ENCODE assay signal across 19 cellular contexts in the genomic region with DNA sequence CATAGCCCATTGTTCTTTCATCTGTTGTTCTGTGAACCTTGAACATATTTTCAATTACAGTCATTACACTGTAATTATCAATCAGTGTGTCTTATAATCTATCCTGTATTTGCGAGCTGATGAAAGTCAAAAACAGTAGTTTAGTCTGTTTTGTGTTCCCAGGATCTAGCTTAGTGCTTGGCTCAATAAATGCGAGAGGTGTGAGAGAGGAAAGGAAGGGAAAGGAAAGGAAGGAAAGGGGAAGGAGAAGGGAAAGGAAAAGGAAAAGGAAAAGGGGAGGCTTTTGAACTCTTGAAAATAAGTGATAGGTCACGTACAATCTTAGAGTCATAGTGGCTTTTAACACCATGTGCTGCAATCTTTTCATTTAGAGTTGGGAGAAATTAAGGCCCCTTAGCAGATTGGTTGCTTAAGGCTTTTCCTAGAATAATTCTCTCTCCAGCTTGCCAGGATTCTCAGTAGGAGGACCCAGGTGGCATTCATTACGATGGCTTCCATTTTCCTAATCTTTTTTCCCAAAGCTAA.
DNase-seq lines count a peak whose midpoint lies in the region; ATAC-seq and TF ChIP-seq lines count a peak whose summit lies in the region.
"Had no signal": no experiment of that assay in that cellular context is flagged by ENCODE, and none has a peak within 500 bp of the region (broad histone marks: within the 10 kb centered on the region; RNA-seq: fewer than 3 reads in every experiment).

No MANE protein-coding gene starts in this region.

- H3K4ac ChIP-seq in mesenchymal stem cell (ENCODE audit: low read depth in 1 of 2, low read length in 2 of 2), result no peak overlapping the region

- WGBS in mammary epithelial cell (ENCODE audit: low coverage, missing lambda C conversion rate), result 96% methylated on average over 4 of the region's 4 CpGs
- WGBS in mesenchymal stem cell, result over 99% methylated on average over 4 of the region's 4 CpGs

- H4K91ac ChIP-seq in mesenchymal stem cell (ENCODE audit: low read length), result no peak overlapping the region

- H3K4me2 ChIP-seq in mammary epithelial cell (ENCODE audit: insufficient read depth, low read depth, low read length) (no peak overlapping the region), mesenchymal stem cell (ENCODE audit: low read length, poor library complexity, severe bottlenecking) (no peak overlapping the region)
- H3K4me2 ChIP-seq: A549; BLaER1 treated with 17β-estradiol and CSF1 and Interleukin-3, amounts not matched to agents 10 nM and 100 nM had no signal

- dilution Hi-C loops in mammary epithelial cell (cut with HindIII; ENCODE audit: low sequenced_read_pairs), result no loop called here

- H3K4me1 ChIP-seq in mammary epithelial cell (ENCODE audit: insufficient read depth, low read length), result no peaks in the 10 kb centered on the region
- peaks cover 5% of the 10 kb centered on the region; the same call in 1 of the 2 replicates for H3K4me1 ChIP-seq in HEK293 (ENCODE audit: control insufficient read depth, insufficient read depth, low read length)
- peaks cover 3% of the 10 kb centered on the region for H3K4me1 ChIP-seq in mesenchymal stem cell (ENCODE audit: control insufficient read depth, insufficient read depth, low read depth, low read length)
- H3K4me1 ChIP-seq: A549; BLaER1 treated with 17β-estradiol and CSF1 and Interleukin-3, amounts not matched to agents 10 nM and 100 nM; Caco-2 had no signal

- no peaks in the 10 kb centered on the region for H3K27me3 ChIP-seq in mammary epithelial cell (ENCODE audit: insufficient read depth, low read length)
- H3K27me3 ChIP-seq in mesenchymal stem cell (ENCODE audit: control insufficient read depth in 1 of 2, insufficient read depth in 1 of 2, low read length in 2 of 2), result no peaks in the 10 kb centered on the region
- H3K27me3 ChIP-seq: BLaER1 treated with 17β-estradiol and CSF1 and Interleukin-3, amounts not matched to agents 10 nM and 100 nM had no signal

- no peaks in the 10 kb centered on the region for H3K9me3 ChIP-seq in mammary epithelial cell (replicated peaks; ENCODE audit: insufficient read depth, low read length)
- H3K9me3 ChIP-seq in HEK293 (ENCODE audit: control insufficient read depth, insufficient read depth, low read depth, low read length), result no peaks in the 10 kb centered on the region
- no peaks in the 10 kb centered on the region for H3K9me3 ChIP-seq in mesenchymal stem cell (ENCODE audit: control insufficient read depth, low read length)
- H3K9me3 ChIP-seq: A549; BLaER1 treated with 17β-estradiol and CSF1 and Interleukin-3, amounts not matched to agents 10 nM and 100 nM; Caco-2 had no signal

- no peak overlapping the region for H3K14ac ChIP-seq in mesenchymal stem cell (ENCODE audit: low read length in 2 of 2)

- no peak overlapping the region for H4K8ac ChIP-seq in mesenchymal stem cell (ENCODE audit: low read length)

- TF ChIP-seq CTCF in MCF 10A (IDR thresholded peaks at IDR 0.05; ENCODE audit: unreplicated experiment) (no peak), mammary epithelial cell (conservative IDR thresholded peaks at IDR 0.05 in 1 of 2, IDR thresholded peaks at IDR 0.05 in 1 of 2; ENCODE audit: extremely low read depth in 1 of 2, insufficient read depth in 1 of 2, low read depth in 1 of 2, low read length in 2 of 2) (no peak), HEK293 (tag by site-specific recombination; IDR thresholded peaks at IDR 0.05) (no peak), endothelial cell (IDR thresholded peaks at IDR 0.05; ENCODE audit: unreplicated experiment) (no peak)

- H3K9ac ChIP-seq in mammary epithelial cell (ENCODE audit: insufficient read depth, low read length) (no peak overlapping the region), mesenchymal stem cell (ENCODE audit: low read length) (no peak overlapping the region)
- H3K9ac ChIP-seq: BLaER1 treated with 17β-estradiol and CSF1 and Interleukin-3, amounts not matched to agents 10 nM and 100 nM had no signal

- H3K4me3 Mint-ChIP-seq in MCF 10A (ENCODE audit: unreplicated experiment) (no peak overlapping the region), endothelial cell (ENCODE audit: unreplicated experiment) (no peak overlapping the region)
- H3K4me3 Mint-ChIP-seq: B cell; CD4-positive, alpha-beta T cell; CD8-positive, alpha-beta T cell had no signal

- no peaks in the 10 kb centered on the region for H3K79me2 ChIP-seq in mammary epithelial cell (ENCODE audit: insufficient read depth, low read length)

- no peak overlapping the region for H2BK12ac ChIP-seq in mesenchymal stem cell (ENCODE audit: low read length in 2 of 2)

- BruUV-seq in MCF 10A (replicated peaks; lab: Mats Ljungman, UMichigan) (no TSS peak), mammary epithelial cell (replicated peaks; lab: Mats Ljungman, UMichigan) (no TSS peak)

- H3K79me1 ChIP-seq in mesenchymal stem cell (replicated peaks; ENCODE audit: low read length, poor library complexity, severe bottlenecking), result no peaks in the 10 kb centered on the region

- no peak overlapping the region for H2BK5ac ChIP-seq in mesenchymal stem cell (ENCODE audit: low read depth, low read length, poor library complexity, severe bottlenecking)

- ATAC-seq in HG02981 (IDR thresholded peaks at IDR 0.05; ENCODE audit: unreplicated experiment), result no peak
- ATAC-seq: A549; CD8-positive, alpha-beta T cell had no signal

- in situ Hi-C loops in mammary epithelial cell (cut with MboI; ENCODE audit: low sequenced_read_pairs in 2 of 2), result no loop called here

- H3K27ac ChIP-seq in mammary epithelial cell (ENCODE audit: insufficient read depth, low read depth, low read length) (no peak overlapping the region), HEK293 (ENCODE audit: extremely low read depth, low read depth, low read length) (no peak overlapping the region), mesenchymal stem cell (ENCODE audit: low read length, poor library complexity, severe bottlenecking) (no peak overlapping the region)
- H3K27ac ChIP-seq: 22Rv1; A549; BLaER1 treated with 17β-estradiol and CSF1 and Interleukin-3, amounts not matched to agents 10 nM and 100 nM; C4-2B had no signal

- peak overlapping the region; percentile 26 for H2AK5ac ChIP-seq in mesenchymal stem cell (ENCODE audit: low read length, severe bottlenecking)

- H3K27me3 Mint-ChIP-seq in MCF 10A (ENCODE audit: insufficient read depth, unreplicated experiment) (no peaks in the 10 kb centered on the region), endothelial cell (ENCODE audit: unreplicated experiment) (peaks cover 5% of the 10 kb centered on the region)
- H3K27me3 Mint-ChIP-seq: B cell; CD4-positive, alpha-beta T cell had no signal

- H4K20me1 ChIP-seq in mammary epithelial cell (ENCODE audit: insufficient read depth, low read length), result no peaks in the 10 kb centered on the region
- H4K20me1 ChIP-seq: BLaER1 treated with 17β-estradiol and CSF1 and Interleukin-3, amounts not matched to agents 10 nM and 100 nM had no signal

- H2AFZ ChIP-seq in mammary epithelial cell (ENCODE audit: low read depth, low read length), result no peak overlapping the region
- H2AFZ ChIP-seq in mesenchymal stem cell (ENCODE audit: low read depth, low read length), result no peak overlapping the region

- H3K9me3 Mint-ChIP-seq in MCF 10A (ENCODE audit: unreplicated experiment), result no peaks in the 10 kb centered on the region
- H3K9me3 Mint-ChIP-seq in endothelial cell (ENCODE audit: unreplicated experiment), result no peaks in the 10 kb centered on the region
- H3K9me3 Mint-ChIP-seq: CD4-positive, alpha-beta T cell; CD8-positive, alpha-beta T cell had no signal

- H3K36me3 ChIP-seq in mammary epithelial cell (ENCODE audit: insufficient read depth, low read length) (no peaks in the 10 kb centered on the region), HEK293 (ENCODE audit: control insufficient read depth in 2 of 2, insufficient read depth in 1 of 2, low read length in 2 of 2) (no peaks in the 10 kb centered on the region), mesenchymal stem cell (ENCODE audit: control insufficient read depth in 1 of 2, insufficient read depth in 2 of 2, low read depth in 1 of 2, low read length in 2 of 2) (no peaks in the 10 kb centered on the region)

- H2BK15ac ChIP-seq in mesenchymal stem cell (ENCODE audit: low read depth, poor library complexity, severe bottlenecking), result no peak overlapping the region

- intact Hi-C loops in MCF 10A (cut with micrococcal nuclease) (no loop called here), mammary epithelial cell (cut with micrococcal nuclease) (no loop called here)

- no peak overlapping the region for H2BK120ac ChIP-seq in mesenchymal stem cell (ENCODE audit: low read depth, low read length)

- CTCF ChIA-PET in MCF 10A (lab: Yijun Ruan, JAX) (interaction anchor here (0.6 to 1.4 kb wide), 6 partner anchors 15 to 507 kb away, joined by 3 to 5 read pairs (median 4); no protein-coding TSS in a partner anchor), mammary epithelial cell (lab: Charles Lee; ENCODE audit: low non-redundant PET) (no interaction called here), HEK293 (lab: Yijun Ruan, JAX) (no interaction called here)

- DNase-seq in MCF 10A (ENCODE audit: unreplicated experiment) (no peak), mammary epithelial cell (no peak), endothelial cell (ENCODE audit: low spot score) (no peak), mesenchymal stem cell (no peak), NCI-H1436 (lab: John Stamatoyannopoulos, UW) (no peak)
- DNase-seq: AML-193; Caco-2; Calu3; CD4-positive, alpha-beta T cell; CD8-positive, alpha-beta T cell; DMS79 treated with DMSO at 0.1 percent for 48 hours; GF-D8 had no signal

- H3K4me1 Mint-ChIP-seq in MCF 10A (ENCODE audit: insufficient read depth, unreplicated experiment) (no peaks in the 10 kb centered on the region), endothelial cell (ENCODE audit: unreplicated experiment) (peaks cover 24% of the 10 kb centered on the region)
- H3K4me1 Mint-ChIP-seq: B cell had no signal

- no peak overlapping the region for H3K18ac ChIP-seq in mesenchymal stem cell (ENCODE audit: low read depth in 1 of 2, low read length in 2 of 2)

- H3K36me3 Mint-ChIP-seq in MCF 10A (ENCODE audit: insufficient read depth, unreplicated experiment) (peaks cover under 1% of the 10 kb centered on the region), endothelial cell (ENCODE audit: low read depth, unreplicated experiment) (no peaks in the 10 kb centered on the region)
- H3K36me3 Mint-ChIP-seq: CD8-positive, alpha-beta T cell had no signal

- no peak overlapping the region for H3K23ac ChIP-seq in mesenchymal stem cell (ENCODE audit: low read length in 2 of 2)

- H3K4me3 ChIP-seq in mammary epithelial cell (replicated peaks in 1 of 3; ENCODE audit: insufficient read depth in 1 of 3, low read depth in 2 of 3, low read length in 3 of 3) (no peak overlapping the region), HEK293 (ENCODE audit: low read depth, low read length) (no peak overlapping the region), mesenchymal stem cell (ENCODE audit: insufficient read depth in 1 of 2, low read depth in 1 of 2, low read length in 2 of 2) (no peak overlapping the region)
- H3K4me3 ChIP-seq: A549; BLaER1 treated with 17β-estradiol and CSF1 and Interleukin-3, amounts not matched to agents 10 nM and 100 nM had no signal

- peak overlapping the region; percentile 14 for H3K27ac Mint-ChIP-seq in MCF 10A (ENCODE audit: low read depth, unreplicated experiment)
- H3K27ac Mint-ChIP-seq in endothelial cell (ENCODE audit: unreplicated experiment), result peak overlapping the region; percentile 65
- H3K27ac Mint-ChIP-seq: B cell; CD4-positive, alpha-beta T cell; CD8-positive, alpha-beta T cell had no signal

- POLR2A ChIA-PET in MCF 10A (lab: Yijun Ruan, JAX), result interaction anchor here (0.7 kb wide), 1 partner anchor 50 kb away, joined by 3 read pairs; no protein-coding TSS in a partner anchor
- POLR2A ChIA-PET in HEK293 (lab: Yijun Ruan, JAX), result no interaction called here
